In genomic region chr6:113120577-113121285, GRCh38 we compare ENCODE assay signal across 11 cellular contexts.
DNase-seq lines count a peak whose midpoint lies in the region; ATAC-seq and TF ChIP-seq lines count a peak whose summit lies in the region.
"Had no signal": no experiment of that assay in that cellular context is flagged by ENCODE, and none has a peak within 500 bp of the region (broad histone marks: within the 10 kb centered on the region; RNA-seq: fewer than 3 reads in every experiment).

No MANE protein-coding gene starts in this region.

- no peak for TF ChIP-seq CTCF in right atrium auricular region (IDR thresholded peaks at IDR 0.05)

- in situ Hi-C loops in ACHN (cut with HindIII; ENCODE audit: low pct_ligation_motif_present, low pct_unique_long_range_greater_than_20kb, low sequenced_read_pairs) = no loop called here

- no peak overlapping the region for H3K4me3 ChIP-seq in right atrium auricular region

- DNase-seq in ACHN (peak; percentile 62), HK-2 (ENCODE audit: unreplicated experiment) (peak; percentile 69), SW 1271 (lab: John Stamatoyannopoulos, UW) (peak; percentile 34 to 92), hepatic stellate cell (ENCODE audit: low spot score) (peak; percentile 11), left colon (no peak), right atrium auricular region (ENCODE audit: low spot score) (no peak), amygdala (lab: John Stamatoyannopoulos, UW) (no peak)
- DNase-seq: activated effector memory CD4-positive, alpha-beta T cell treated with anti-CD3 and anti-CD28 coated beads, Interleukin-2, amount 50 U/mL, for 16 hours; DND-41; stimulated activated naive B cell treated with anti-CD40 and anti-IgM and Interleukin-4, amounts not matched to agents 10 μg/mL and 1 μg/mL and 100 μg/mL, for 72 hours had no signal

- no peak overlapping the region for H3K27ac ChIP-seq in right atrium auricular region

- ATAC-seq in left colon = no peak
- ATAC-seq in HG03280 (IDR thresholded peaks at IDR 0.05; ENCODE audit: unreplicated experiment) = no peak
- ATAC-seq: stimulated activated naive B cell treated with anti-CD40 and anti-IgM and Interleukin-4, amounts not matched to agents 10 μg/mL and 1 μg/mL and 100 μg/mL, for 72 hours had no signal

- no peaks in the 10 kb centered on the region for H3K36me3 ChIP-seq in right atrium auricular region

- no peaks in the 10 kb centered on the region for H3K27me3 ChIP-seq in right atrium auricular region

- no peaks in the 10 kb centered on the region for H3K9me3 ChIP-seq in right atrium auricular region

- peaks cover 0 to 14% of the 10 kb centered on the region in 2 donors for H3K4me1 ChIP-seq in right atrium auricular region

- intact Hi-C loops in left colon (cut with DNase I, micrococcal nuclease) = no loop called here

Comparison
In these comparisons a context has a peak if more than half of its experiments do, and no peak if none do; other contexts are left out.
1. DNase-seq: peak in ACHN (single experiment), HK-2 (single experiment), SW 1271 (2 of 2) and hepatic stellate cell (single experiment); none in left colon (0 of 2), right atrium auricular region (single experiment) and amygdala (0 of 56).